Comparison of ENCODE assay signal across 8 cellular contexts in the genomic region with DNA sequence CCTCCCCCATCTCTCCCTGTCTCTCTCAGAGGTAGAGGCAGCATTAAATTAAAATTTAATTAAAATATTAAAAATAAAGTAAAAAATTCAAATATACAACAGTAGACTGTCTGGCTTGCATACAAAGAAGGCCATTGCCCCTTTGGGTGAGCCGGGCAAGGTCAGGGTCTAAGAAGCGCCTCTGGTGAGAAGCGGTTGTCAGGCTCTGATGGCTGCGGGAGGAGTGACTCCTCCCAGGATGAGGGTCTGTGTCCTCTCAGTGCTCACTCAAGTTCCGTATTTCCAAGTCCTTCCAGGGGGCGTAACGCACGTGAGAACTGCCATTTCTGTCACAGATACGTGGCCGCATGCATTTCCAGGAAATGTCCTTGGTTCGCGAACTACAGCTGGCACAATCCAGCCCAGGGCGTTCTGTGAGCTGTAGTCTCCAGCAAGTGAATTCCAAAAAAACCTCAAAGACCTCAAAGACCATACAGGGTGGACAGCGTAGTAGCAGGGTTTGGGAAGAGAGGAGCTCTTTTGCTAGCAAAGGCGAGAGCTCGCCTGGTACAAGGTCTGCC. TPM values are rescaled to one million over a fixed set of nuclear protein-coding genes. Genes with fewer than 3 reads are reported as not detected.
DNase-seq lines count a peak whose midpoint lies in the region; ATAC-seq and TF ChIP-seq lines count a peak whose summit lies in the region.

No MANE protein-coding gene starts in this region.

- peak overlapping the region; percentile 95 for H3K9ac ChIP-seq in neural cell (ENCODE audit: low read length)

- H3K4me3 ChIP-seq in CD8-positive, alpha-beta memory T cell (ENCODE audit: low read length), result peak overlapping the region; percentile 86
- H3K4me3 ChIP-seq in SJSA1, result peak overlapping the region; percentile 79
- H3K4me3 ChIP-seq in neural cell (ENCODE audit: low read length), result peak overlapping the region; percentile 99

- POLR2A ChIA-PET in CD8-positive, alpha-beta memory T cell (lab: Charles Lee), result interaction anchor here (0.6 to 1.0 kb wide), 3 partner anchors 39 to 327 kb away, joined by 3 to 10 read pairs (median 3); a partner anchor contains a TSS

- no peak for TF ChIP-seq CTCF in endothelial cell (IDR thresholded peaks at IDR 0.05; ENCODE audit: unreplicated experiment)
- TF ChIP-seq CTCF in neural cell (IDR thresholded peaks at IDR 0.05; ENCODE audit: poor library complexity, severe bottlenecking), result no peak

- ATAC-seq in GM18907 (IDR thresholded peaks at IDR 0.05; ENCODE audit: unreplicated experiment) (peak; percentile 27), HG03280 (IDR thresholded peaks at IDR 0.05; ENCODE audit: unreplicated experiment) (peak; percentile 8)

- H3F3A ChIP-seq in neural cell (ENCODE audit: insufficient read depth, low read length, poor library complexity, severe bottlenecking), result no peaks in the 10 kb centered on the region

- TF ChIP-seq RAD21 in neural cell (conservative IDR thresholded peaks at IDR 0.05), result peak; percentile 24

- peak overlapping the region; percentile 91 for H3K27ac ChIP-seq in CD8-positive, alpha-beta memory T cell (ENCODE audit: low read depth, low read length)
- H3K27ac ChIP-seq in SJSA1 (peak overlapping the region; percentile 98), neural cell (ENCODE audit: low read length) (peak overlapping the region; percentile 95)

- H2AFZ ChIP-seq in neural cell (ENCODE audit: low read depth, low read length), result peak overlapping the region; percentile 96

- peaks cover 25 to 39% (median 36%) of the 10 kb centered on the region in 3 donors for H3K4me1 Mint-ChIP-seq in CD8-positive, alpha-beta memory T cell
- H3K4me1 Mint-ChIP-seq in endothelial cell (ENCODE audit: unreplicated experiment), result peaks cover 17% of the 10 kb centered on the region

- TF ChIP-seq EP300 in neural cell (conservative IDR thresholded peaks at IDR 0.05; ENCODE audit: poor library complexity, severe bottlenecking), result no peak

- H3K9me2 ChIP-seq in neural cell (ENCODE audit: insufficient read depth, low read length), result no peaks in the 10 kb centered on the region

- H3K27ac Mint-ChIP-seq in CD8-positive, alpha-beta memory T cell, result peak overlapping the region; percentile 92 to 99 (median 97)
- H3K27ac Mint-ChIP-seq in endothelial cell (ENCODE audit: unreplicated experiment), result peak overlapping the region; percentile 98

- peak in 3 of 5 donors; percentile 3 to 56 (median 25) for DNase-seq in CD8-positive, alpha-beta memory T cell
- DNase-seq in SJSA1 (ENCODE audit: low read depth in 1 of 2, low spot score in 2 of 2) (no peak), endothelial cell (ENCODE audit: low spot score) (peak; percentile 51), mesenteric fat pad (ENCODE audit: low spot score) (no peak)
- DNase-seq in stimulated activated naive CD4-positive, alpha-beta T cell treated with Interleukin-2 at 50 U/mL for 16 hours (lab: John Stamatoyannopoulos, UW), result no peak

- peaks cover 19 to 34% (median 26%) of the 10 kb centered on the region in 3 donors for H3K36me3 Mint-ChIP-seq in CD8-positive, alpha-beta memory T cell
- H3K36me3 Mint-ChIP-seq in endothelial cell (ENCODE audit: low read depth, unreplicated experiment), result peaks cover 7% of the 10 kb centered on the region

- no peaks in the 10 kb centered on the region for H3K79me2 ChIP-seq in neural cell (replicated peaks; ENCODE audit: insufficient read depth, low read length)

- H3K36me3 ChIP-seq in CD8-positive, alpha-beta memory T cell (ENCODE audit: insufficient read depth, low read length), result no peaks in the 10 kb centered on the region
- H3K36me3 ChIP-seq in SJSA1 (no peaks in the 10 kb centered on the region), neural cell (ENCODE audit: insufficient read depth, low read length) (peaks cover 8% of the 10 kb centered on the region)

- CTCF ChIA-PET in CD8-positive, alpha-beta memory T cell (lab: Charles Lee), result no interaction called here

- peak overlapping the region; percentile 92 for H3K4me2 ChIP-seq in neural cell (ENCODE audit: low read length)

- H3K4me3 Mint-ChIP-seq in CD8-positive, alpha-beta memory T cell, result peak overlapping the region; percentile 91 to 98 (median 96)
- peak overlapping the region; percentile 96 for H3K4me3 Mint-ChIP-seq in endothelial cell (ENCODE audit: unreplicated experiment)

- H3K9me3 Mint-ChIP-seq in CD8-positive, alpha-beta memory T cell, result peaks cover 0 to 13% (median 6%) of the 10 kb centered on the region in 5 donors
- H3K9me3 Mint-ChIP-seq in endothelial cell (ENCODE audit: unreplicated experiment), result no peaks in the 10 kb centered on the region

- peaks cover 5% of the 10 kb centered on the region for H3K9me3 ChIP-seq in CD8-positive, alpha-beta memory T cell (ENCODE audit: low read length)
- H3K9me3 ChIP-seq in SJSA1 (replicated peaks) (no peaks in the 10 kb centered on the region), neural cell (ENCODE audit: low read length) (no peaks in the 10 kb centered on the region)

- H3K27me3 ChIP-seq in CD8-positive, alpha-beta memory T cell (ENCODE audit: insufficient read depth, low read length, poor library complexity, severe bottlenecking), result no peaks in the 10 kb centered on the region
- H3K27me3 ChIP-seq in SJSA1 (replicated peaks) (no peaks in the 10 kb centered on the region), neural cell (ENCODE audit: insufficient read depth, low read depth, low read length) (no peaks in the 10 kb centered on the region)

- peaks cover 13% of the 10 kb centered on the region for H3K4me1 ChIP-seq in CD8-positive, alpha-beta memory T cell (ENCODE audit: insufficient read depth, low read length)
- H3K4me1 ChIP-seq in SJSA1 (replicated peaks), result peaks cover 4% of the 10 kb centered on the region; the same call in 1 of the 2 replicates

- no peaks in the 10 kb centered on the region for H4K20me1 ChIP-seq in neural cell (ENCODE audit: insufficient read depth)

- H3K27me3 Mint-ChIP-seq in CD8-positive, alpha-beta memory T cell, result peaks cover 4 to 14% of the 10 kb centered on the region in 2 donors
- no peaks in the 10 kb centered on the region for H3K27me3 Mint-ChIP-seq in endothelial cell (ENCODE audit: unreplicated experiment)

TF ChIP-seq in neural cell, 6 proteins besides CTCF, POLR2A, EP300 and RAD21:
- no peak for TF ChIP-seq EZH2 (IDR thresholded peaks at IDR 0.05; ENCODE audit: borderline replicate concordance, insufficient read depth, low read length, poor library complexity, severe bottlenecking)
- peak; percentile 25 for TF ChIP-seq POLR2AphosphoS5 (IDR thresholded peaks at IDR 0.05)
- peak; percentile 92 for TF ChIP-seq MXI1 (conservative IDR thresholded peaks at IDR 0.05; ENCODE audit: poor library complexity, severe bottlenecking)

RNA-seq across cellular contexts. Expression of a gene that starts 0.7 kb away (rescaled TPM):
- total RNA-seq in CD8-positive, alpha-beta memory T cell, result 1 to 10 TPM; 4.5 to 6.3 TPM
- polyA plus RNA-seq in CD8-positive, alpha-beta memory T cell, result 24.7 TPM
- total RNA-seq in SJSA1 (2014; rRNA removed; shearing (Covaris generic)), result 15.9 and 26.4 TPM in 2 replicates
- total RNA-seq in endothelial cell (ENCODE audit: unreplicated experiment), result 12.9 TPM
- polyA plus RNA-seq in neural cell, result 42.1 and 57.5 TPM in 2 replicates
- 68.5 and 68.9 TPM in 2 replicates for polyA minus RNA-seq in neural cell
- total RNA-seq in mesenteric fat pad, result 6.3 TPM

RNA-seq across cellular contexts. Expression of a gene that starts 39.7 kb away (rescaled TPM):
- total RNA-seq in CD8-positive, alpha-beta memory T cell, result 1 to 10 TPM; 3.8 to 4.6 TPM
- 6.0 TPM for polyA plus RNA-seq in CD8-positive, alpha-beta memory T cell
- total RNA-seq in SJSA1 (2014; rRNA removed; shearing (Covaris generic)), result 7.8 and 12.0 TPM in 2 replicates
- total RNA-seq in endothelial cell (ENCODE audit: unreplicated experiment) (7.8 TPM), mesenteric fat pad (3.0 TPM)
- polyA plus RNA-seq in neural cell, result 13.4 and 14.9 TPM in 2 replicates
- polyA minus RNA-seq in neural cell, result 26.5 and 29.0 TPM in 2 replicates

RNA-seq across cellular contexts. Expression of a gene that starts 55.9 kb away (rescaled TPM):
- 10 to 100 TPM; 13.4 to 14.8 TPM for total RNA-seq in CD8-positive, alpha-beta memory T cell
- 16.0 TPM for polyA plus RNA-seq in CD8-positive, alpha-beta memory T cell
- 19.5 and 19.7 TPM in 2 replicates for total RNA-seq in SJSA1 (2014; rRNA removed; shearing (Covaris generic))
- 32.4 TPM for total RNA-seq in endothelial cell (ENCODE audit: unreplicated experiment)
- polyA plus RNA-seq in neural cell, result 92.6 and 107 TPM in 2 replicates
- polyA minus RNA-seq in neural cell, result 63.8 and 66.8 TPM in 2 replicates
- total RNA-seq in mesenteric fat pad, result 16.0 TPM

RNA-seq across cellular contexts. Expression of a gene that starts 56.4 kb away (rescaled TPM):
- total RNA-seq in CD8-positive, alpha-beta memory T cell, result under 1 TPM; 0.22 to 0.29 TPM
- polyA plus RNA-seq in CD8-positive, alpha-beta memory T cell, result not detected
- total RNA-seq in SJSA1 (2014; rRNA removed; shearing (Covaris generic)), result not detected in 2 replicates
- total RNA-seq in endothelial cell (ENCODE audit: unreplicated experiment) (0.74 TPM), mesenteric fat pad (0.77 TPM)
- polyA plus RNA-seq in neural cell, result 0.51 TPM in 1 of 2 replicates, not detected in the other
- 0.24 and 0.58 TPM in 2 replicates for polyA minus RNA-seq in neural cell

Comparison
In these comparisons a context has a peak if more than half of its experiments do, and no peak if none do; other contexts are left out.
1. DNase-seq: peak in CD8-positive, alpha-beta memory T cell (3 of 5) and endothelial cell (single experiment); none in SJSA1 (0 of 2), mesenteric fat pad (single experiment) and stimulated activated naive CD4-positive, alpha-beta T cell treated with Interleukin-2 at 50 U/mL for 16 hours (single experiment).
2. Peak in every context shown above with its lines, with median percentiles within 50 percentile points of each other: H3K27ac ChIP-seq and H3K4me3 ChIP-seq.